Comparison of ENCODE assay signal across 8 cellular contexts in the genomic region with DNA sequence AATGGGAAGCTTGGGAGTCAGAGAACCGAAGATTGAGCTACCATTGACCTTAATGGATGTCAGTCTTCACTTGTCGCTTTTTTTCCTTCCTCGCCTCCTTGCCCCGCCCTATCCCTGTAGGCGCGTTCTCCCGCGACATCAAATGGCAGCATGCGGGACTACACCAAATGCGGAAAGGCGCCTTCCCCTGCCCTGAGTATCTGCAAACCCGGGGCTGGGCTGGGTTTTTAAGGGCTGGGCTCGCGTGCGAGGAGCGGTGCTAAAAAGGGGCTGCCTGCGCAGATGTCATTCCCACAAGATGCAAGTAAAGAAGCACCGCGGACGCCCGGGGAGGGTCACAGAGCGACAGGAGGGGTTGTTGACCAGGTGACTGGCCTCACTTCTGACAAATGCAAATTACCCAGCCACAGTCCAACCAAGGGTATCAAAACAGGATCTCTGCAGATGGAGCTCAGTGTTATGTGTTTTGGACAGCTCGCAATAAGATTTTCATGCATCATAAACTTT. TPM values are rescaled to one million over a fixed set of nuclear protein-coding genes. Genes with fewer than 3 reads are reported as not detected.
DNase-seq lines count a peak whose midpoint lies in the region; ATAC-seq, FAIRE-seq and TF ChIP-seq lines count a peak whose summit lies in the region.

No MANE protein-coding gene starts in this region.

- DNase-seq in ACHN (peak; percentile 73), GM12878 (ENCODE audit: low read depth, low spot score) (peak; percentile 74), immature natural killer cell (peak in 2 of 3 donors; percentile 4 to 18), cortex of kidney (lab: John Stamatoyannopoulos, UW) (no peak)
- peak; percentile 65 for DNase-seq in T-helper 2 cell treated with Interferon-gamma antibody and Interleukin-4, amounts not matched to agents 5 μg/mL and 100 μg/mL, for 36 hours (ENCODE audit: low spot score)
- peak; percentile 26 to 62 (median 40) for DNase-seq in stimulated activated CD4-positive, alpha-beta T cell treated with anti-CD3 and anti-CD28 coated beads, Interleukin-1b, Interleukin-23, amount 100 ng/mL, for 24 hours (ENCODE audit: low read depth in 4 of 4, low spot score in 1 of 4)

- H3K9ac ChIP-seq in GM12878 (ENCODE audit: control insufficient read depth, insufficient read depth, low read length), result peak overlapping the region; percentile 65

- peak overlapping the region; percentile 72 for H3K4me3 ChIP-seq in GM12878

- peaks cover 9% of the 10 kb centered on the region for H3K36me3 Mint-ChIP-seq in T-helper 2 cell treated with Interferon-gamma antibody and Interleukin-4, amounts not matched to agents 5 μg/mL and 100 μg/mL, for 36 hours (ENCODE audit: low read depth)
- no peaks in the 10 kb centered on the region for H3K36me3 Mint-ChIP-seq in immature natural killer cell

- no peaks in the 10 kb centered on the region for H3K9me3 ChIP-seq in GM12878 (replicated peaks; ENCODE audit: control insufficient read depth, insufficient read depth, low read length)

- no peaks in the 10 kb centered on the region for H3K9me3 Mint-ChIP-seq in T-helper 2 cell treated with Interferon-gamma antibody and Interleukin-4, amounts not matched to agents 5 μg/mL and 100 μg/mL, for 36 hours
- no peaks in the 10 kb centered on the region for H3K9me3 Mint-ChIP-seq in immature natural killer cell

- TF ChIP-seq RAD21 in GM12878 (IDR thresholded peaks at IDR 0.05; ENCODE audit: insufficient read depth, low read depth, low read length), result peak; percentile 87

- H3K4me1 ChIP-seq in GM12878 (ENCODE audit: control insufficient read depth, insufficient read depth, low read length), result peaks cover 16% of the 10 kb centered on the region

- in situ Hi-C loops in ACHN (cut with HindIII; ENCODE audit: low pct_ligation_motif_present, low pct_unique_long_range_greater_than_20kb, low sequenced_read_pairs) (no loop called here), GM12878 (cut with MboI) (loop anchor here (5.0 to 10.0 kb wide), 2 partner anchors 455 to 528 kb away; partner anchors contain the start of genes LPXN and ZFP91)

- H3K27me3 Mint-ChIP-seq in T-helper 2 cell treated with Interferon-gamma antibody and Interleukin-4, amounts not matched to agents 5 μg/mL and 100 μg/mL, for 36 hours (ENCODE audit: low read depth), result peaks cover 11% of the 10 kb centered on the region
- H3K27me3 Mint-ChIP-seq in immature natural killer cell (ENCODE audit: low read depth in 3 of 3), result peaks cover 7 to 14% (median 12%) of the 10 kb centered on the region in 3 donors

- peak; percentile 57 to 81 (median 58); a peak in 5 of 6 replicates for TF ChIP-seq CTCF in GM12878 (IDR thresholded peaks at IDR 0.05 in 2 of 3, conservative IDR thresholded peaks at IDR 0.05 in 1 of 3; ENCODE audit: control insufficient read depth in 2 of 3, extremely low read depth in 1 of 3, insufficient read depth in 1 of 3, low read depth in 3 of 3, low read length in 3 of 3)

- H3K4me1 Mint-ChIP-seq in T-helper 2 cell treated with Interferon-gamma antibody and Interleukin-4, amounts not matched to agents 5 μg/mL and 100 μg/mL, for 36 hours (ENCODE audit: low read depth), result peaks cover 40% of the 10 kb centered on the region
- H3K4me1 Mint-ChIP-seq in immature natural killer cell, result peaks cover 17 to 30% of the 10 kb centered on the region in 2 donors

- H3K36me3 ChIP-seq in GM12878 (ENCODE audit: control insufficient read depth in 2 of 2, insufficient read depth in 2 of 2, low read length in 1 of 2), result no peaks in the 10 kb centered on the region

- no TSS peak for BruUV-seq in GM12878 (replicated peaks; lab: Mats Ljungman, UMichigan)

- peak overlapping the region; percentile 91 for H2AFZ ChIP-seq in GM12878 (ENCODE audit: control insufficient read depth, low read depth, low read length)

- peak overlapping the region; percentile 82 for H3K4me2 ChIP-seq in GM12878 (ENCODE audit: control insufficient read depth, insufficient read depth)

- no peaks in the 10 kb centered on the region for H4K20me1 ChIP-seq in GM12878 (ENCODE audit: control insufficient read depth, insufficient read depth)

- RAD21 ChIA-PET in GM12878 (lab: Charles Lee; ENCODE audit: unreplicated experiment), result interaction anchor here (0.7 to 2.0 kb wide), 9 partner anchors 9 to 302 kb away, joined by 3 to 6 read pairs (median 4); no protein-coding TSS in a partner anchor

- ATAC-seq in GM18873 (IDR thresholded peaks at IDR 0.05; ENCODE audit: low FRiP score, unreplicated experiment) (peak; percentile 61), HG03108 (IDR thresholded peaks at IDR 0.05; ENCODE audit: unreplicated experiment) (peak; percentile 52), GM12878 (peak; percentile 78)

- FAIRE-seq in GM12878 (lab: Jason Lieb, UNC), result peak; percentile 41

- POLR2A ChIA-PET in GM12878 (lab: Charles Lee), result interaction anchor here (0.7 to 1.0 kb wide), 2 partner anchors 9 to 38 kb away, joined by 3 to 4 read pairs; no protein-coding TSS in a partner anchor

- TF ChIP-seq EP300 in GM12878 (IDR thresholded peaks at IDR 0.05; ENCODE audit: borderline replicate concordance in 1 of 2, control insufficient read depth in 1 of 2, low read depth in 2 of 2, low read length in 2 of 2), result peak; percentile 11 to 73; a peak in 1 of 4 replicates

- H3K27me3 ChIP-seq in GM12878 (replicated peaks in 1 of 2; ENCODE audit: control insufficient read depth in 2 of 2, insufficient read depth in 2 of 2, low read length in 1 of 2), result no peaks in the 10 kb centered on the region

- WGBS in GM12878 (ENCODE audit: insufficient coverage, insufficient replicate concordance, low lambda C conversion rate, missing lambda C conversion rate), result under 1% methylated on average over 23 of the region's 23 CpGs

- CTCF ChIA-PET in GM12878 (lab: Yijun Ruan, JAX), result interaction anchor here (0.6 to 3.6 kb wide), 15 partner anchors 8 to 455 kb away, joined by 3 to 23 read pairs (median 4); no protein-coding TSS in a partner anchor

- H3K27ac Mint-ChIP-seq in T-helper 2 cell treated with Interferon-gamma antibody and Interleukin-4, amounts not matched to agents 5 μg/mL and 100 μg/mL, for 36 hours, result peak overlapping the region; percentile 53
- H3K27ac Mint-ChIP-seq in immature natural killer cell, result no peak overlapping the region

- SMC1A ChIA-PET in GM12878 (lab: Charles Lee; ENCODE audit: uncharacterized antibody, unreplicated experiment), result interaction anchor here (1.0 to 1.3 kb wide), 3 partner anchors 9 to 44 kb away, joined by 3 to 5 read pairs (median 3); no protein-coding TSS in a partner anchor

- peak overlapping the region; percentile 79 for H3K4me3 Mint-ChIP-seq in T-helper 2 cell treated with Interferon-gamma antibody and Interleukin-4, amounts not matched to agents 5 μg/mL and 100 μg/mL, for 36 hours
- peak overlapping the region; percentile 49 to 76 (median 68) for H3K4me3 Mint-ChIP-seq in immature natural killer cell

- peak; percentile 52; the same call in 1 of the 2 replicates for TF ChIP-seq POLR2A in GM12878 (IDR thresholded peaks at IDR 0.05; ENCODE audit: low read depth, low read length)

- intact Hi-C loops in GM12878 (cut with micrococcal nuclease; ENCODE audit: unreplicated experiment), result loop anchor here (1.0 to 10.0 kb wide), 2 partner anchors 42 to 182 kb away; no protein-coding TSS in a partner anchor

- H3K79me2 ChIP-seq in GM12878 (ENCODE audit: control insufficient read depth, insufficient read depth, low read length), result peaks cover 5% of the 10 kb centered on the region

- H3K27ac ChIP-seq in GM12878 (ENCODE audit: control insufficient read depth, insufficient read depth), result peak overlapping the region; percentile 79

RNA-seq across cellular contexts. Expression of gene FAM111B, which starts 4.7 kb away (rescaled TPM):
- 69.8 and 80.1 TPM in 2 replicates for total RNA-seq in GM12878 (2013; cell fraction: nucleolus; rRNA removed)
- 53.4 and 59.7 TPM in 2 replicates for total RNA-seq in GM12878 (2014; rRNA removed)
- 76.6 and 76.7 TPM in 2 replicates for total RNA-seq in GM12878 (2014; rRNA removed; fragmentation: Illumina TruSeq; extraction: Trizol)
- 52.0 and 58.9 TPM in 2 replicates for total RNA-seq in GM12878 (2021)
- 13.4 TPM for polyA plus RNA-seq in GM12878 (2011; ENCODE audit: low read depth)
- polyA plus RNA-seq in GM12878 (2011; rRNA removed), result 35.9 and 59.7 TPM in 2 replicates
- 12.0 and 13.2 TPM in 2 replicates for polyA plus RNA-seq in GM12878 (2011; cell fraction: cytosol; rRNA removed)
- 19.9 and 23.0 TPM in 2 replicates for polyA plus RNA-seq in GM12878 (2011; cell fraction: nucleus; rRNA removed)
- polyA plus RNA-seq in GM12878 (2012), result 24.0 and 25.0 TPM in 2 replicates
- polyA plus RNA-seq in GM12878 (2014; fragmentation: Illumina TruSeq; extraction: Trizol), result 79.5 and 94.6 TPM in 2 replicates
- polyA plus RNA-seq in GM12878 (2014; fragmentation: Nextera tagmentation; extraction: Ambion mirVana), result 10 to 100 TPM; 42.0 to 65.3 TPM
- 35.8 and 42.2 TPM in 2 replicates for polyA plus RNA-seq in GM12878 (2014; rRNA removed)
- polyA plus RNA-seq in GM12878 (2016; fragmentation: Nextera tagmentation; extraction: Ambion mirVana), result 10 to 100 TPM; 96.3 to 97.2 TPM
- 30.2 and 57.1 TPM in 2 replicates for polyA minus RNA-seq in GM12878 (2011; rRNA and poly(A)+ RNA removed)
- 11.6 and 16.7 TPM in 2 replicates for polyA minus RNA-seq in GM12878 (2011; cell fraction: cytosol; rRNA and poly(A)+ RNA removed)
- 48.1 and 63.7 TPM in 2 replicates for polyA minus RNA-seq in GM12878 (2011; cell fraction: nucleus; rRNA and poly(A)+ RNA removed)
- 1 to 10 TPM in 1 of 3 donors, under 1 TPM in 1, not detected in 1; 0.88 to 3.1 TPM for polyA plus RNA-seq in immature natural killer cell

RNA-seq across cellular contexts. Expression of gene GLYATL1B, which starts 16.2 kb away (rescaled TPM):
- 0.64 TPM in 1 of 2 replicates, not detected in the other for total RNA-seq in GM12878 (2013; cell fraction: nucleolus; rRNA removed)
- 0.16 TPM in 1 of 2 replicates, not detected in the other for total RNA-seq in GM12878 (2014; rRNA removed)
- total RNA-seq in GM12878 (2014; rRNA removed; fragmentation: Illumina TruSeq; extraction: Trizol), result 0.18 TPM in 1 of 2 replicates, not detected in the other
- total RNA-seq in GM12878 (2021), result not detected in 2 replicates
- not detected for polyA plus RNA-seq in GM12878 (2011; ENCODE audit: low read depth)
- polyA plus RNA-seq in GM12878 (2011; rRNA removed), result 0.10 and 0.13 TPM in 2 replicates
- not detected in 2 replicates for polyA plus RNA-seq in GM12878 (2011; cell fraction: cytosol; rRNA removed)
- 0.20 and 0.31 TPM in 2 replicates for polyA plus RNA-seq in GM12878 (2011; cell fraction: nucleus; rRNA removed)
- polyA plus RNA-seq in GM12878 (2012), result 0.42 and 0.48 TPM in 2 replicates
- polyA plus RNA-seq in GM12878 (2014; fragmentation: Illumina TruSeq; extraction: Trizol), result 0.78 TPM in 1 of 2 replicates, not detected in the other
- under 1 TPM; 0.11 to 0.29 TPM for polyA plus RNA-seq in GM12878 (2014; fragmentation: Nextera tagmentation; extraction: Ambion mirVana)
- polyA plus RNA-seq in GM12878 (2014; rRNA removed), result not detected in 2 replicates
- 1 to 10 TPM; 1.2 to 1.7 TPM for polyA plus RNA-seq in GM12878 (2016; fragmentation: Nextera tagmentation; extraction: Ambion mirVana)
- not detected in 2 replicates for polyA minus RNA-seq in GM12878 (2011; rRNA and poly(A)+ RNA removed)
- not detected in 2 replicates for polyA minus RNA-seq in GM12878 (2011; cell fraction: cytosol; rRNA and poly(A)+ RNA removed)
- not detected in 2 replicates for polyA minus RNA-seq in GM12878 (2011; cell fraction: nucleus; rRNA and poly(A)+ RNA removed)
- not detected for polyA plus RNA-seq in immature natural killer cell

RNA-seq across cellular contexts. Expression of gene FAM111A, which starts 40.3 kb away (rescaled TPM):
- 147 and 148 TPM in 2 replicates for total RNA-seq in GM12878 (2013; cell fraction: nucleolus; rRNA removed)
- total RNA-seq in GM12878 (2014; rRNA removed) (69.1 and 95.4 TPM in 2 replicates), GM12878 (2014; rRNA removed; fragmentation: Illumina TruSeq; extraction: Trizol) (93.8 and 95.0 TPM in 2 replicates), GM12878 (2021) (58.3 and 66.5 TPM in 2 replicates)
- polyA plus RNA-seq in GM12878 (2011; ENCODE audit: low read depth), result 23.7 TPM
- polyA plus RNA-seq in GM12878 (2011; rRNA removed) (79.3 and 114 TPM in 2 replicates), GM12878 (2014; fragmentation: Illumina TruSeq; extraction: Trizol) (83.6 and 102 TPM in 2 replicates), GM12878 (2014; fragmentation: Nextera tagmentation; extraction: Ambion mirVana) (10 to 100 TPM; 26.6 to 41.6 TPM), GM12878 (2014; rRNA removed) (64.7 and 64.9 TPM in 2 replicates), GM12878 (2016; fragmentation: Nextera tagmentation; extraction: Ambion mirVana) (10 to 100 TPM; 53.0 to 68.6 TPM), immature natural killer cell (10 to 100 TPM; 28.6 to 41.8 (median 31.2) TPM)
- polyA plus RNA-seq in GM12878 (2011; cell fraction: cytosol; rRNA removed), result 37.7 and 38.6 TPM in 2 replicates
- 111 and 114 TPM in 2 replicates for polyA plus RNA-seq in GM12878 (2011; cell fraction: nucleus; rRNA removed)
- 33.9 and 43.9 TPM in 2 replicates for polyA plus RNA-seq in GM12878 (2012)
- polyA minus RNA-seq in GM12878 (2011; rRNA and poly(A)+ RNA removed), result 46.1 and 53.8 TPM in 2 replicates
- polyA minus RNA-seq in GM12878 (2011; cell fraction: cytosol; rRNA and poly(A)+ RNA removed), result 16.8 and 22.4 TPM in 2 replicates
- 45.1 and 57.6 TPM in 2 replicates for polyA minus RNA-seq in GM12878 (2011; cell fraction: nucleus; rRNA and poly(A)+ RNA removed)
